Comparison of ENCODE assay signal across 8 cellular contexts in genomic region chr17:40450175-40450574, GRCh38. TPM values are rescaled to one million over a fixed set of nuclear protein-coding genes. Genes with fewer than 3 reads are reported as not detected.
A peak's percentile ranks its signal among the peaks of the same experiment; 100 is the strongest.
DNase-seq lines count a peak whose midpoint lies in the region; ATAC-seq and TF ChIP-seq lines count a peak whose summit lies in the region.
"Had no signal": no experiment of that assay in that cellular context is flagged by ENCODE, and none has a peak within 500 bp of the region (broad histone marks: within the 10 kb centered on the region; RNA-seq: fewer than 3 reads in every experiment).

No MANE protein-coding gene starts in this region.

- no peak overlapping the region for H3K4me3 ChIP-seq in GM12864 (ENCODE audit: low read depth, low read length)
- no peak overlapping the region for H3K4me3 ChIP-seq in MM.1S (ENCODE audit: low read length)
- H3K4me3 ChIP-seq in vagina, result no peak overlapping the region

- H3K4me2 ChIP-seq in MM.1S (ENCODE audit: low read depth, low read length), result no peak overlapping the region

- H3K36me3 ChIP-seq in MM.1S (replicated peaks; ENCODE audit: insufficient read depth, low read length) (no peaks in the 10 kb centered on the region), vagina (peaks cover 14 to 25% of the 10 kb centered on the region in 2 donors)

- H3K9me3 ChIP-seq in MM.1S (replicated peaks; ENCODE audit: insufficient read depth, low read length) (no peaks in the 10 kb centered on the region), vagina (no peaks in the 10 kb centered on the region)

- TF ChIP-seq CTCF in GM12864 (IDR thresholded peaks at IDR 0.05; ENCODE audit: low read depth, low read length, missing control alignments), result peak; percentile 71
- TF ChIP-seq CTCF in MM.1S (IDR thresholded peaks at IDR 0.05; ENCODE audit: low read length), result peak; percentile 72
- TF ChIP-seq CTCF in vagina (IDR thresholded peaks at IDR 0.05), result peak in 2 of 3 experiments; percentile 17 to 28

- H3K27me3 ChIP-seq in MM.1S (replicated peaks; ENCODE audit: insufficient read depth, low read length) (peaks cover 88% of the 10 kb centered on the region), vagina (no peaks in the 10 kb centered on the region)

- ATAC-seq in HG03108 (IDR thresholded peaks at IDR 0.05; ENCODE audit: unreplicated experiment), result no peak

- no peak overlapping the region for H3K27ac ChIP-seq in MM.1S (ENCODE audit: low read length)
- peak overlapping the region; percentile 87 for H3K27ac ChIP-seq in vagina

- H2AFZ ChIP-seq in MM.1S (ENCODE audit: low read length), result no peak overlapping the region

- H3F3A ChIP-seq in MM.1S (ENCODE audit: insufficient read depth, low read length), result peaks cover 6% of the 10 kb centered on the region

- H3K4me1 ChIP-seq in MM.1S (ENCODE audit: low read length) (peaks cover 6% of the 10 kb centered on the region), vagina (peaks cover 83% of the 10 kb centered on the region)

- H4K20me1 ChIP-seq in MM.1S (ENCODE audit: insufficient read depth, low read length), result peaks cover 2% of the 10 kb centered on the region; the same call in 1 of the 2 replicates

- no peak for DNase-seq in GM12864 (ENCODE audit: low read depth)
- peak; percentile 56 for DNase-seq in MM.1S
- DNase-seq in activated naive CD4-positive, alpha-beta T cell treated with Interleukin-2 at 50 U/mL for 16 hours, result peak; percentile 39
- peak; percentile 46 for DNase-seq in left kidney (ENCODE audit: low read depth, low spot score)
- DNase-seq in vagina (ENCODE audit: extremely low spot score in 2 of 2), result no peak
- DNase-seq in NCI-H2107 (lab: John Stamatoyannopoulos, UW), result no peak
- DNase-seq: activated B cell treated with CpG ODN at 0.5 μM for 24 hours had no signal

- intact Hi-C loops in vagina (cut with DNase I), result no loop called here

- no peaks in the 10 kb centered on the region for H3K9me2 ChIP-seq in MM.1S (replicated peaks; ENCODE audit: insufficient read depth, low read length)

- TF ChIP-seq POLR2A in vagina (IDR thresholded peaks at IDR 0.05), result no peak

- no peak overlapping the region for H3K9ac ChIP-seq in MM.1S (ENCODE audit: low read length)

- no peaks in the 10 kb centered on the region for H3K79me2 ChIP-seq in MM.1S (ENCODE audit: low read length)

RNA-seq across cellular contexts. Expression of gene IGFBP4, which starts 6.9 kb away (rescaled TPM):
- total RNA-seq in vagina, result 700 TPM

RNA-seq across cellular contexts. Expression of gene TOP2A, which starts 32.5 kb away (rescaled TPM):
- total RNA-seq in vagina, result 16.9 TPM

RNA-seq across cellular contexts. Expression of gene TNS4, which starts 51.2 kb away (rescaled TPM):
- 296 TPM for total RNA-seq in vagina

Comparison
In these comparisons a context has a peak if more than half of its experiments do, and no peak if none do; other contexts are left out.
1. DNase-seq: peak in MM.1S (single experiment), activated naive CD4-positive, alpha-beta T cell treated with Interleukin-2 at 50 U/mL for 16 hours (single experiment) and left kidney (single experiment); none in GM12864 (single experiment), vagina (0 of 2) and NCI-H2107 (single experiment).
2. Peak in every context shown above with its lines, with median percentiles within 50 percentile points of each other: CTCF ChIP-seq.